8 cellular contexts compared by ENCODE assay signal in genomic region chr3:196518999-196519737, GRCh38. TPM values are rescaled to one million over a fixed set of nuclear protein-coding genes. Genes with fewer than 3 reads are reported as not detected.
DNase-seq lines count a peak whose midpoint lies in the region; ATAC-seq and TF ChIP-seq lines count a peak whose summit lies in the region.

No MANE protein-coding gene starts in this region.

- TF ChIP-seq EP300 in SK-N-SH (IDR thresholded peaks at IDR 0.05; ENCODE audit: borderline replicate concordance in 1 of 2, low read depth in 1 of 2, low read length in 1 of 2): no peak

- H3K4me1 ChIP-seq in SK-N-SH (ENCODE audit: control insufficient read depth in 1 of 2, insufficient read depth in 2 of 2, low read depth in 1 of 2, low read length in 1 of 2) (no peaks in the 10 kb centered on the region), adrenal gland (replicated peaks in 1 of 2) (no peaks in the 10 kb centered on the region)

- no peak overlapping the region for H2AFZ ChIP-seq in SK-N-SH (ENCODE audit: low read depth)

- no peaks in the 10 kb centered on the region for H3K36me3 ChIP-seq in SK-N-SH (replicated peaks in 1 of 2; ENCODE audit: control insufficient read depth in 1 of 2, insufficient read depth in 2 of 2, low read length in 1 of 2)
- no peaks in the 10 kb centered on the region for H3K36me3 ChIP-seq in adrenal gland (replicated peaks in 1 of 2)

- no peak for TF ChIP-seq POLR2A in adrenal gland (IDR thresholded peaks at IDR 0.05)

- WGBS in SK-N-SH (ENCODE audit: low lambda C conversion rate): 16% methylated on average over 12 of the region's 12 CpGs
- WGBS in adrenal gland, 4 donors: 37 to 41% (median 39%) methylated on average over 12 of the region's 12 CpGs

- peak; percentile 64 for TF ChIP-seq RAD21 in SK-N-SH (IDR thresholded peaks at IDR 0.05; ENCODE audit: low read length)

- intact Hi-C loops in adrenal gland (cut with DNase I): no loop called here

- H4K20me1 ChIP-seq in SK-N-SH (ENCODE audit: insufficient read depth): no peaks in the 10 kb centered on the region

- H3K27ac ChIP-seq in SK-N-SH (ENCODE audit: low read depth in 2 of 2, low read length in 1 of 2) (no peak overlapping the region), adrenal gland (no peak overlapping the region)

- H3K4me2 ChIP-seq in SK-N-SH: no peak overlapping the region

- H3F3A ChIP-seq in SK-N-SH (replicated peaks; ENCODE audit: insufficient read depth): no peaks in the 10 kb centered on the region

- no peaks in the 10 kb centered on the region for H3K9me2 ChIP-seq in SK-N-SH

- CTCF ChIA-PET in SK-N-SH (lab: Yijun Ruan, JAX): interaction anchor here (0.7 to 2.3 kb wide), 4 partner anchors 15 to 266 kb away, joined by 3 to 8 read pairs (median 3); no protein-coding TSS in a partner anchor

- no peak for ATAC-seq in GM18867 (IDR thresholded peaks at IDR 0.05; ENCODE audit: unreplicated experiment)
- no peak for ATAC-seq in HG02759 (IDR thresholded peaks at IDR 0.05; ENCODE audit: unreplicated experiment)

- H3K27me3 ChIP-seq in SK-N-SH (ENCODE audit: insufficient read depth): no peaks in the 10 kb centered on the region
- no peaks in the 10 kb centered on the region for H3K27me3 ChIP-seq in adrenal gland

- TF ChIP-seq CTCF in SK-N-SH (IDR thresholded peaks at IDR 0.05): peak; percentile 67
- TF ChIP-seq CTCF in adrenal gland (IDR thresholded peaks at IDR 0.05): peak; percentile 10 to 60 (median 45)

- H3K4me3 ChIP-seq in SK-N-SH (ENCODE audit: low read depth in 2 of 2, low read length in 1 of 2) (no peak overlapping the region), adrenal gland (no peak overlapping the region)

- no peaks in the 10 kb centered on the region for H3K79me2 ChIP-seq in SK-N-SH (ENCODE audit: insufficient read depth)

- DNase-seq in DMS 273 (lab: John Stamatoyannopoulos, UW; ENCODE audit: unreplicated experiment) (peak; percentile 92), HUDEP-2 (lab: John Stamatoyannopoulos, UW; ENCODE audit: unreplicated experiment in 76 of 76) (peak in 72 of 76 experiments; percentile 14 to 86 (median 68)), SK-N-SH (peak; percentile 43), adrenal gland (peak; percentile 44 to 77 (median 55)), iPS-NIHi7 (ENCODE audit: extremely low spot score) (peak; percentile 61)
- peak; percentile 20 for DNase-seq in stimulated activated CD8-positive, alpha-beta memory T cell treated with anti-CD3 and anti-CD28 coated beads, Interleukin-15, amount 100 ng/mL, for 1 hour (ENCODE audit: low read depth)

- POLR2A ChIA-PET in SK-N-SH (lab: Yijun Ruan, JAX): no interaction called here

- H3K9me3 ChIP-seq in SK-N-SH (peaks cover 11% of the 10 kb centered on the region; the same call in 1 of the 2 replicates), adrenal gland (replicated peaks in 1 of 3) (peaks cover 0 to 21% (median 0%) of the 10 kb centered on the region in 3 donors)

- no peak overlapping the region for H3K9ac ChIP-seq in SK-N-SH

TF ChIP-seq in SK-N-SH, 30 proteins besides CTCF, POLR2A, EP300 and RAD21:
- TF ChIP-seq YY1 (IDR thresholded peaks at IDR 0.05; ENCODE audit: low read depth) (no peak), EZH2phosphoT487 (IDR thresholded peaks at IDR 0.05; ENCODE audit: borderline replicate concordance, low read depth) (no peak), JUND (IDR thresholded peaks at IDR 0.05) (no peak), MAX (IDR thresholded peaks at IDR 0.05; ENCODE audit: low read depth) (0 out of 2 replicates have a peak, but pooled peaks have one; percentile 43), SMC3 (IDR thresholded peaks at IDR 0.05; ENCODE audit: low read depth, low read length) (peak; percentile 23; the same call in 1 of the 2 replicates), USF2 (IDR thresholded peaks at IDR 0.05; ENCODE audit: borderline replicate concordance, low read depth, low read length) (no peak), GABPA (IDR thresholded peaks at IDR 0.05; ENCODE audit: low read depth) (no peak), RXRA (IDR thresholded peaks at IDR 0.05; ENCODE audit: borderline replicate concordance, low read depth) (no peak)

RNA-seq across cellular contexts. Expression of gene SMCO1, which starts 4.0 kb away (rescaled TPM):
- polyA plus RNA-seq in SK-N-SH (2012; rRNA removed) (not detected in 2 replicates), adrenal gland (under 1 TPM in 1 of 3 donors, not detected in 2; 0.07 TPM)
- not detected in 2 replicates for polyA plus RNA-seq in SK-N-SH (2012; cell fraction: cytosol; rRNA removed)
- polyA plus RNA-seq in SK-N-SH (2012; cell fraction: nucleus; rRNA removed): 0.04 and 0.05 TPM in 2 replicates
- not detected for total RNA-seq in adrenal gland

RNA-seq across cellular contexts. Expression of gene RNF168, which starts 15.6 kb away (rescaled TPM):
- polyA plus RNA-seq in SK-N-SH (2012; rRNA removed) (1.8 and 1.9 TPM in 2 replicates), adrenal gland (1 to 10 TPM; 4.1 to 9.7 (median 9.4) TPM)
- polyA plus RNA-seq in SK-N-SH (2012; cell fraction: cytosol; rRNA removed): 2.0 and 2.2 TPM in 2 replicates
- polyA plus RNA-seq in SK-N-SH (2012; cell fraction: nucleus; rRNA removed): 2.6 and 3.3 TPM in 2 replicates
- total RNA-seq in adrenal gland: 10 to 100 TPM; 10.6 to 22.9 (median 19.0) TPM

RNA-seq across cellular contexts. Expression of gene WDR53, which starts 49.2 kb away (rescaled TPM):
- polyA plus RNA-seq in SK-N-SH (2012; rRNA removed): 7.0 and 9.3 TPM in 2 replicates
- 9.7 and 12.1 TPM in 2 replicates for polyA plus RNA-seq in SK-N-SH (2012; cell fraction: cytosol; rRNA removed)
- 6.3 and 7.2 TPM in 2 replicates for polyA plus RNA-seq in SK-N-SH (2012; cell fraction: nucleus; rRNA removed)
- 10 to 100 TPM in 3 of 8 donors, 1 to 10 TPM in 5; 1.8 to 14.3 (median 7.3) TPM for total RNA-seq in adrenal gland
- polyA plus RNA-seq in adrenal gland: 10 to 100 TPM; 14.9 to 27.5 (median 16.5) TPM

RNA-seq across cellular contexts. Expression of gene FBXO45, which starts 49.3 kb away (rescaled TPM):
- polyA plus RNA-seq in SK-N-SH (2012; rRNA removed) (3.2 and 4.2 TPM in 2 replicates), adrenal gland (1 to 10 TPM; 1.5 to 8.1 (median 1.8) TPM)
- 6.1 and 8.7 TPM in 2 replicates for polyA plus RNA-seq in SK-N-SH (2012; cell fraction: cytosol; rRNA removed)
- 1.1 and 1.8 TPM in 2 replicates for polyA plus RNA-seq in SK-N-SH (2012; cell fraction: nucleus; rRNA removed)
- 1 to 10 TPM; 3.2 to 7.9 (median 5.1) TPM for total RNA-seq in adrenal gland

Comparison
In these comparisons a context has a peak if more than half of its experiments do, and no peak if none do; other contexts are left out.
1. DNase-seq: peak in every context shown above with its lines; median percentile 92 in DMS 273; 68 in HUDEP-2; 61 in iPS-NIHi7; 55 in adrenal gland; 43 in SK-N-SH; 20 in stimulated activated CD8-positive, alpha-beta memory T cell treated with anti-CD3 and anti-CD28 coated beads, Interleukin-15, amount 100 ng/mL, for 1 hour.